ENCODE assay signal across 26 cellular contexts in the genomic region with DNA sequence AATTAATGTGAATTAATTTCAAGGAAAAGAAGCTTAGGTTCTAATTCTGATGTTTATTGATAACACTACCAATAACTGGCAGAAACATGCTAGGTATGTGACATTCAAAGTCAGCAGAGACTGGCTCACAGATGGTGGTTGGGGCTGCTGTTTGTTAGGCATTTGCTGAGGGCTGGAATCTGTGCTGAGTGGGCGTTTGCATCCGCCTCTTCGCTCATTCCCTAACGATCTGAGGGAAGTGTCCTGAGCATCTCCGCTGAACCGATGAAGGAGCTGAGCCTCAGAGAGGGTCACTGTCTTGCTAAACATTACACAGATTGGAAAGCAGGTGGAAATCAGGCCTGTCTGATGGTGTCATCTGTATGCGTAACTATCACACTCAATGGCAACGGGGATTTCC.
DNase-seq lines count a peak whose midpoint lies in the region; ATAC-seq and TF ChIP-seq lines count a peak whose summit lies in the region.
"Had no signal": no experiment of that assay in that cellular context is flagged by ENCODE, and none has a peak within 500 bp of the region (broad histone marks: within the 10 kb centered on the region; RNA-seq: fewer than 3 reads in every experiment).

No MANE protein-coding gene starts in this region.

- H2BK120ac ChIP-seq in H9 (ENCODE audit: low read depth, low read length, poor library complexity, severe bottlenecking): no peak overlapping the region

- H3K9ac ChIP-seq in H9 (ENCODE audit: extremely low read depth, insufficient read length, low read length) (no peak overlapping the region), PC-3 (ENCODE audit: low read length) (no peak overlapping the region)

- no peaks in the 10 kb centered on the region for H4K20me1 ChIP-seq in H9 (ENCODE audit: control insufficient read depth, insufficient read depth, insufficient read length)
- H4K20me1 ChIP-seq in PC-3 (ENCODE audit: low read length): no peaks in the 10 kb centered on the region

- no peaks in the 10 kb centered on the region for H3K23me2 ChIP-seq in H9 (ENCODE audit: insufficient read length, low read depth, low read length, poor library complexity, severe bottlenecking)

- H3K4me1 ChIP-seq in H9 (ENCODE audit: insufficient read depth, low read length) (peaks cover 4% of the 10 kb centered on the region), PC-3 (ENCODE audit: insufficient read depth, low read length) (no peaks in the 10 kb centered on the region), tibial nerve (peaks cover 0 to 35% (median 12%) of the 10 kb centered on the region in 4 donors)
- H3K4me1 ChIP-seq: left lung had no signal

- CTCF ChIA-PET in PC-3 (lab: Charles Lee): no interaction called here

- TF ChIP-seq EP300 in tibial nerve (IDR thresholded peaks at IDR 0.05): no peak

- no peak for TF ChIP-seq POLR2A in tibial nerve (IDR thresholded peaks at IDR 0.05)

- WGBS in H9 (ENCODE audit: extremely low coverage, insufficient read length, low lambda C conversion rate): no CpG with 5 or more reads among the region's 8 CpGs
- 68 to 81% methylated on average over 8 of the region's 8 CpGs for WGBS in tibial nerve, 2 donors

- no peak for ATAC-seq in PC-3
- ATAC-seq: activated CD8-positive, alpha-beta T cell treated with anti-CD3 and anti-CD28 coated beads for 36 hours; HepG2; left lung had no signal

- no peak overlapping the region for H4K5ac ChIP-seq in H9 (ENCODE audit: insufficient read length, low read depth, low read length)

- peak; percentile 22 for DNase-seq in H9
- DNase-seq in glutamatergic neuron: no peak
- DNase-seq in posterior vena cava (ENCODE audit: low spot score): peak; percentile 35
- no peak for DNase-seq in PC-3
- DNase-seq in tibial nerve (ENCODE audit: low spot score in 2 of 2): no peak
- no peak for DNase-seq in hippocampal formation (lab: John Stamatoyannopoulos, UW)
- DNase-seq: activated CD4-positive, alpha-beta T cell treated with anti-CD3 and anti-CD28 coated beads for 1 hour; activated CD8-positive, alpha-beta T cell treated with anti-CD3 and anti-CD28 coated beads for 36 hours; aorta; cortex of kidney; immature natural killer cell; Karpas-422; left lung; mesenchymal stem cell; NCI-H1694; occipital lobe; trophoblast cell had no signal

- no peaks in the 10 kb centered on the region for H3K79me1 ChIP-seq in H9 (ENCODE audit: insufficient read depth, low read depth, low read length, poor library complexity, severe bottlenecking)

- H2AK5ac ChIP-seq in H9 (ENCODE audit: insufficient read length, low read length): no peak overlapping the region

- H2BK12ac ChIP-seq in H9 (ENCODE audit: insufficient read length, low read depth, low read length): no peak overlapping the region

- no peak overlapping the region for H4K8ac ChIP-seq in H9 (replicated peaks; ENCODE audit: insufficient read length, low read depth, low read length)

- H3K4me3 Mint-ChIP-seq in H9 (no peak overlapping the region), glutamatergic neuron (ENCODE audit: unreplicated experiment) (no peak overlapping the region)
- H3K4me3 Mint-ChIP-seq: activated CD8-positive, alpha-beta T cell treated with anti-CD3 and anti-CD28 coated beads for 36 hours; activated naive CD8-positive, alpha-beta T cell; CD14-positive monocyte; immature natural killer cell had no signal

- H3K9me3 Mint-ChIP-seq in H9: no peaks in the 10 kb centered on the region
- H3K9me3 Mint-ChIP-seq in glutamatergic neuron (ENCODE audit: unreplicated experiment): peaks cover 2% of the 10 kb centered on the region
- H3K9me3 Mint-ChIP-seq: activated CD8-positive, alpha-beta T cell treated with anti-CD3 and anti-CD28 coated beads for 36 hours; activated T-helper 2 cell treated with anti-CD3 and anti-CD28 coated beads, Interferon-gamma antibody, Interleukin-2, Interleukin-4, amounts not matched to agents 10 μg/mL and 5 μg/mL and 100 μg/mL, durations not matched to agents 14 hours and 24 hours and 36 hours; immature natural killer cell had no signal

- H3K27ac ChIP-seq in C4-2B (peak overlapping the region; percentile 89), H9 (ENCODE audit: insufficient read length, low read depth, low read length) (no peak overlapping the region), PC-3 (ENCODE audit: low read length) (no peak overlapping the region), tibial nerve (no peak overlapping the region)
- H3K27ac ChIP-seq: cardiac muscle cell, left lung, RWPE1, SK-N-MC, skin epidermis had no signal

- H3K4me1 Mint-ChIP-seq in H9 (peaks cover 25 to 34% of the 10 kb centered on the region in 2 experiments), glutamatergic neuron (ENCODE audit: low read depth, unreplicated experiment) (peaks cover 15% of the 10 kb centered on the region)
- H3K4me1 Mint-ChIP-seq: CD14-positive monocyte, immature natural killer cell had no signal

- H3K4me2 ChIP-seq in H9 (ENCODE audit: insufficient read depth, insufficient read length, low read length) (no peak overlapping the region), PC-3 (ENCODE audit: low read length) (no peak overlapping the region)

- H2AFZ ChIP-seq in H9 (ENCODE audit: low read length) (no peak overlapping the region), PC-3 (ENCODE audit: low read length) (no peak overlapping the region)

- H3K4ac ChIP-seq in H9 (ENCODE audit: low read depth, low read length): no peak overlapping the region

- no peak overlapping the region for H3T11ph ChIP-seq in H9 (ENCODE audit: low read length)

- H3K23ac ChIP-seq in H9 (ENCODE audit: insufficient read length, low read depth, low read length): no peak overlapping the region

- H3K36me3 ChIP-seq in PC-3 (ENCODE audit: low read depth, low read length) (no peaks in the 10 kb centered on the region), tibial nerve (no peaks in the 10 kb centered on the region)
- H3K36me3 ChIP-seq: cardiac muscle cell, left lung had no signal

- no peaks in the 10 kb centered on the region for H3F3A ChIP-seq in PC-3 (ENCODE audit: low read length, unreplicated experiment)

- no peaks in the 10 kb centered on the region; the same call in 1 of the 2 replicates for H3K27me3 ChIP-seq in H9 (ENCODE audit: insufficient read depth, low read length)
- peaks cover 60% of the 10 kb centered on the region for H3K27me3 ChIP-seq in PC-3 (ENCODE audit: low read length)
- no peaks in the 10 kb centered on the region for H3K27me3 ChIP-seq in tibial nerve

- H3K79me2 ChIP-seq in H9 (ENCODE audit: insufficient read depth, low read length): no peaks in the 10 kb centered on the region
- no peaks in the 10 kb centered on the region for H3K79me2 ChIP-seq in PC-3 (ENCODE audit: low read length)

- H3K56ac ChIP-seq in H9 (ENCODE audit: insufficient read length, low read depth, low read length): no peak overlapping the region

- intact Hi-C loops in posterior vena cava (cut with DNase I) (no loop called here), PC-3 (cut with micrococcal nuclease) (no loop called here)

- H3K36me3 Mint-ChIP-seq in H9 (ENCODE audit: insufficient read depth in 1 of 3, low read depth in 3 of 3) (no peaks in the 10 kb centered on the region; a peak in 1 of 7 replicates), glutamatergic neuron (ENCODE audit: unreplicated experiment) (no peaks in the 10 kb centered on the region)
- H3K36me3 Mint-ChIP-seq: activated naive CD8-positive, alpha-beta T cell; CD14-positive monocyte; immature natural killer cell had no signal

- no peak overlapping the region for H3K14ac ChIP-seq in H9 (ENCODE audit: insufficient read depth, low read length)

- H2BK20ac ChIP-seq in H9 (ENCODE audit: low read depth, low read length, poor library complexity, severe bottlenecking): no peak overlapping the region

- H4K91ac ChIP-seq in H9 (ENCODE audit: insufficient read length, low read depth, low read length): no peak overlapping the region

- H2BK15ac ChIP-seq in H9 (ENCODE audit: low read depth, low read length): no peak overlapping the region

- H3K27me3 Mint-ChIP-seq in H9 (ENCODE audit: low read depth): peaks cover 45% of the 10 kb centered on the region
- peaks cover 6% of the 10 kb centered on the region for H3K27me3 Mint-ChIP-seq in glutamatergic neuron (ENCODE audit: unreplicated experiment)

- TF ChIP-seq CTCF in C4-2B (conservative IDR thresholded peaks at IDR 0.05) (no peak), H9 (conservative IDR thresholded peaks at IDR 0.05) (no peak), glutamatergic neuron (IDR thresholded peaks at IDR 0.05; ENCODE audit: partially characterized antibody, unreplicated experiment) (no peak), PC-3 (conservative IDR thresholded peaks at IDR 0.05; ENCODE audit: low read depth, low read length) (no peak), tibial nerve (IDR thresholded peaks at IDR 0.05) (no peak)

- H3K4me3 ChIP-seq in PC-3 (ENCODE audit: low read length): no peak overlapping the region
- H3K4me3 ChIP-seq in tibial nerve: no peak overlapping the region
- H3K4me3 ChIP-seq: cardiac muscle cell, left lung, SK-N-MC, skin epidermis had no signal

- no peaks in the 10 kb centered on the region for H3K9me3 ChIP-seq in H9 (ENCODE audit: control insufficient read depth, low read depth, low read length)
- no peaks in the 10 kb centered on the region for H3K9me3 ChIP-seq in PC-3 (ENCODE audit: low read length)
- H3K9me3 ChIP-seq in tibial nerve: no peaks in the 10 kb centered on the region
- H3K9me3 ChIP-seq: left lung had no signal

- H3K9me2 ChIP-seq in PC-3 (replicated peaks; ENCODE audit: low read length): no peaks in the 10 kb centered on the region

- no peak overlapping the region for H3K18ac ChIP-seq in H9 (ENCODE audit: insufficient read length, low read depth, low read length)

- BruUV-seq in PC-3 (replicated peaks; lab: Mats Ljungman, UMichigan): no TSS peak

- no peak overlapping the region for H2BK5ac ChIP-seq in H9 (ENCODE audit: insufficient read length, low read length)

- H3K27ac Mint-ChIP-seq in H9 (no peak overlapping the region), glutamatergic neuron (ENCODE audit: unreplicated experiment) (peak overlapping the region; percentile 5)
- H3K27ac Mint-ChIP-seq: activated CD8-positive, alpha-beta T cell treated with anti-CD3 and anti-CD28 coated beads for 36 hours; activated naive CD8-positive, alpha-beta T cell; activated T-helper 2 cell treated with anti-CD3 and anti-CD28 coated beads, Interferon-gamma antibody, Interleukin-2, Interleukin-4, amounts not matched to agents 10 μg/mL and 5 μg/mL and 100 μg/mL, durations not matched to agents 14 hours and 24 hours and 36 hours; CD14-positive monocyte; immature natural killer cell had no signal

- POLR2A ChIA-PET in PC-3 (lab: Charles Lee; ENCODE audit: unreplicated experiment): no interaction called here

Comparison
In these comparisons a context has a peak if more than half of its experiments do, and no peak if none do; other contexts are left out.
1. DNase-seq: peak in H9 (single experiment) and posterior vena cava (single experiment); none in glutamatergic neuron (single experiment), PC-3 (single experiment), tibial nerve (0 of 2) and hippocampal formation (0 of 2).